1 cellular context compared by ENCODE assay signal in the genomic region with DNA sequence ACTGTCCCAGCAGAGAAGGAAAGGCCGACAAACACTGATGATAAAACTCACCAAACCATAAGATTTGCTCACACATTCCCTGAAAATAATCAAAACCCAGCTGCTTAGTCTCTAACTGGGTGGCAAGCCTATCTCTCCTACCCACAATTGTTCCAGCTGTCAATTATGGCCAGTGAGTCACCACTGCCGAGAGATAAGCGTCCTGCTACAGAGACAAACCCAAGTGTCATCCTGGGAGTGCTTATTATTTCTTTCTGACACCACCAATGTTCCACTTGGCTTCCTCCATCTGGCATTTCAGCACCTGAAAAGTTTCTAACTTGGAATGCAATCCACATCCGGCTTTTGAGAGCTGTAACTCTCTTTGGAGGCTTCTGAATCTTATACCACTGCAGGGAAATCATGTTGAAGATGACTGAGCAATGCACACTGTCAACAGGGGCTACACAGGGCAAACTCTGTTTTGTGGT.
TF ChIP-seq lines count a peak whose summit lies in the region.

No MANE protein-coding gene starts in this region.

TF ChIP-seq in K562, 482 proteins besides CTCF, POLR2A, EP300 and RAD21 (continued from another document and continues in another):
- peak; percentile 78 for TF ChIP-seq PHB2 (IDR thresholded peaks at IDR 0.05; ENCODE audit: low read depth)
- TF ChIP-seq, protein P1, sequence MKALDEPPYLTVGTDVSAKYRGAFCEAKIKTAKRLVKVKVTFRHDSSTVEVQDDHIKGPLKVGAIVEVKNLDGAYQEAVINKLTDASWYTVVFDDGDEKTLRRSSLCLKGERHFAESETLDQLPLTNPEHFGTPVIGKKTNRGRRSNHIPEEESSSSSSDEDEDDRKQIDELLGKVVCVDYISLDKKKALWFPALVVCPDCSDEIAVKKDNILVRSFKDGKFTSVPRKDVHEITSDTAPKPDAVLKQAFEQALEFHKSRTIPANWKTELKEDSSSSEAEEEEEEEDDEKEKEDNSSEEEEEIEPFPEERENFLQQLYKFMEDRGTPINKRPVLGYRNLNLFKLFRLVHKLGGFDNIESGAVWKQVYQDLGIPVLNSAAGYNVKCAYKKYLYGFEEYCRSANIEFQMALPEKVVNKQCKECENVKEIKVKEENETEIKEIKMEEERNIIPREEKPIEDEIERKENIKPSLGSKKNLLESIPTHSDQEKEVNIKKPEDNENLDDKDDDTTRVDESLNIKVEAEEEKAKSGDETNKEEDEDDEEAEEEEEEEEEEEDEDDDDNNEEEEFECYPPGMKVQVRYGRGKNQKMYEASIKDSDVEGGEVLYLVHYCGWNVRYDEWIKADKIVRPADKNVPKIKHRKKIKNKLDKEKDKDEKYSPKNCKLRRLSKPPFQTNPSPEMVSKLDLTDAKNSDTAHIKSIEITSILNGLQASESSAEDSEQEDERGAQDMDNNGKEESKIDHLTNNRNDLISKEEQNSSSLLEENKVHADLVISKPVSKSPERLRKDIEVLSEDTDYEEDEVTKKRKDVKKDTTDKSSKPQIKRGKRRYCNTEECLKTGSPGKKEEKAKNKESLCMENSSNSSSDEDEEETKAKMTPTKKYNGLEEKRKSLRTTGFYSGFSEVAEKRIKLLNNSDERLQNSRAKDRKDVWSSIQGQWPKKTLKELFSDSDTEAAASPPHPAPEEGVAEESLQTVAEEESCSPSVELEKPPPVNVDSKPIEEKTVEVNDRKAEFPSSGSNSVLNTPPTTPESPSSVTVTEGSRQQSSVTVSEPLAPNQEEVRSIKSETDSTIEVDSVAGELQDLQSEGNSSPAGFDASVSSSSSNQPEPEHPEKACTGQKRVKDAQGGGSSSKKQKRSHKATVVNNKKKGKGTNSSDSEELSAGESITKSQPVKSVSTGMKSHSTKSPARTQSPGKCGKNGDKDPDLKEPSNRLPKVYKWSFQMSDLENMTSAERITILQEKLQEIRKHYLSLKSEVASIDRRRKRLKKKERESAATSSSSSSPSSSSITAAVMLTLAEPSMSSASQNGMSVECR (CRISPR knock-in tag; IDR thresholded peaks at IDR 0.05), result no peak
- peak; percentile 95 for TF ChIP-seq NBN (IDR thresholded peaks at IDR 0.05; ENCODE audit: low read depth)
- TF ChIP-seq, protein P2, sequence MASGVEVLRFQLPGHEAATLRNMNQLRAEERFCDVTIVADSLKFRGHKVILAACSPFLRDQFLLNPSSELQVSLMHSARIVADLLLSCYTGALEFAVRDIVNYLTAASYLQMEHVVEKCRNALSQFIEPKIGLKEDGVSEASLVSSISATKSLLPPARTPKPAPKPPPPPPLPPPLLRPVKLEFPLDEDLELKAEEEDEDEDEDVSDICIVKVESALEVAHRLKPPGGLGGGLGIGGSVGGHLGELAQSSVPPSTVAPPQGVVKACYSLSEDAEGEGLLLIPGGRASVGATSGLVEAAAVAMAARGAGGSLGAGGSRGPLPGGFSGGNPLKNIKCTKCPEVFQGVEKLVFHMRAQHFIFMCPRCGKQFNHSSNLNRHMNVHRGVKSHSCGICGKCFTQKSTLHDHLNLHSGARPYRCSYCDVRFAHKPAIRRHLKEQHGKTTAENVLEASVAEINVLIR (CRISPR knock-in tag; IDR thresholded peaks at IDR 0.05), result peak; percentile 69
- TF ChIP-seq SMARCE1 (IDR thresholded peaks at IDR 0.05), result peak; percentile 99
- peak; percentile 49; the same call in 1 of the 2 replicates for TF ChIP-seq ZNF24 (IDR thresholded peaks at IDR 0.05)
- peak; percentile 62; the same call in 1 of the 2 replicates for TF ChIP-seq NR4A1 (CRISPR knock-in tag; IDR thresholded peaks at IDR 0.05)
- peak; percentile 88 for TF ChIP-seq NR4A1 (tag; IDR thresholded peaks at IDR 0.05)
- TF ChIP-seq TBL1XR1 (IDR thresholded peaks at IDR 0.05; ENCODE audit: low read length in 2 of 2), result peak in 1 of 2 experiments; percentile 90; a peak in 2 of 4 replicates
- no peak for TF ChIP-seq NR2C1 (IDR thresholded peaks at IDR 0.05)
- peak; percentile 57 for TF ChIP-seq NR2C1 (tag; IDR thresholded peaks at IDR 0.05)
- peak; percentile 100 for TF ChIP-seq SMARCA4 (IDR thresholded peaks at IDR 0.05)
- peak; percentile 70; the same call in 1 of the 2 replicates for TF ChIP-seq LEF1 (IDR thresholded peaks at IDR 0.05)
- TF ChIP-seq SRSF1 (IDR thresholded peaks at IDR 0.05; ENCODE audit: low read depth, low read length), result no peak
- TF ChIP-seq, protein P3, sequence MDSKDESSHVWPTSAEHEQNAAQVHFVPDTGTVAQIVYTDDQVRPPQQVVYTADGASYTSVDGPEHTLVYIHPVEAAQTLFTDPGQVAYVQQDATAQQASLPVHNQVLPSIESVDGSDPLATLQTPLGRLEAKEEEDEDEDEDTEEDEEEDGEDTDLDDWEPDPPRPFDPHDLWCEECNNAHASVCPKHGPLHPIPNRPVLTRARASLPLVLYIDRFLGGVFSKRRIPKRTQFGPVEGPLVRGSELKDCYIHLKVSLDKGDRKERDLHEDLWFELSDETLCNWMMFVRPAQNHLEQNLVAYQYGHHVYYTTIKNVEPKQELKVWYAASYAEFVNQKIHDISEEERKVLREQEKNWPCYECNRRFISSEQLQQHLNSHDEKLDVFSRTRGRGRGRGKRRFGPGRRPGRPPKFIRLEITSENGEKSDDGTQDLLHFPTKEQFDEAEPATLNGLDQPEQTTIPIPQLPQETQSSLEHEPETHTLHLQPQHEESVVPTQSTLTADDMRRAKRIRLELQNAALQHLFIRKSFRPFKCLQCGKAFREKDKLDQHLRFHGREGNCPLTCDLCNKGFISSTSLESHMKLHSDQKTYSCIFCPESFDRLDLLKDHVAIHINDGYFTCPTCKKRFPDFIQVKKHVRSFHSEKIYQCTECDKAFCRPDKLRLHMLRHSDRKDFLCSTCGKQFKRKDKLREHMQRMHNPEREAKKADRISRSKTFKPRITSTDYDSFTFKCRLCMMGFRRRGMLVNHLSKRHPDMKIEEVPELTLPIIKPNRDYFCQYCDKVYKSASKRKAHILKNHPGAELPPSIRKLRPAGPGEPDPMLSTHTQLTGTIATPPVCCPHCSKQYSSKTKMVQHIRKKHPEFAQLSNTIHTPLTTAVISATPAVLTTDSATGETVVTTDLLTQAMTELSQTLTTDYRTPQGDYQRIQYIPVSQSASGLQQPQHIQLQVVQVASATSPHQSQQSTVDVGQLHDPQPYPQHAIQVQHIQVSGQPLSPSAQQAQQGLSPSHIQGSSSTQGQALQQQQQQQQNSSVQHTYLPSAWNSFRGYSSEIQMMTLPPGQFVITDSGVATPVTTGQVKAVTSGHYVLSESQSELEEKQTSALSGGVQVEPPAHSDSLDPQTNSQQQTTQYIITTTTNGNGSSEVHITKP (IDR thresholded peaks at IDR 0.05; ENCODE audit: partially characterized antibody), result peak; percentile 74
- peak in 1 of 2 experiments; percentile 77; a peak in 2 of 4 replicates for TF ChIP-seq MAZ (CRISPR knock-in tag; conservative IDR thresholded peaks at IDR 0.05 in 1 of 2, IDR thresholded peaks at IDR 0.05 in 1 of 2)
- TF ChIP-seq, protein P4, sequence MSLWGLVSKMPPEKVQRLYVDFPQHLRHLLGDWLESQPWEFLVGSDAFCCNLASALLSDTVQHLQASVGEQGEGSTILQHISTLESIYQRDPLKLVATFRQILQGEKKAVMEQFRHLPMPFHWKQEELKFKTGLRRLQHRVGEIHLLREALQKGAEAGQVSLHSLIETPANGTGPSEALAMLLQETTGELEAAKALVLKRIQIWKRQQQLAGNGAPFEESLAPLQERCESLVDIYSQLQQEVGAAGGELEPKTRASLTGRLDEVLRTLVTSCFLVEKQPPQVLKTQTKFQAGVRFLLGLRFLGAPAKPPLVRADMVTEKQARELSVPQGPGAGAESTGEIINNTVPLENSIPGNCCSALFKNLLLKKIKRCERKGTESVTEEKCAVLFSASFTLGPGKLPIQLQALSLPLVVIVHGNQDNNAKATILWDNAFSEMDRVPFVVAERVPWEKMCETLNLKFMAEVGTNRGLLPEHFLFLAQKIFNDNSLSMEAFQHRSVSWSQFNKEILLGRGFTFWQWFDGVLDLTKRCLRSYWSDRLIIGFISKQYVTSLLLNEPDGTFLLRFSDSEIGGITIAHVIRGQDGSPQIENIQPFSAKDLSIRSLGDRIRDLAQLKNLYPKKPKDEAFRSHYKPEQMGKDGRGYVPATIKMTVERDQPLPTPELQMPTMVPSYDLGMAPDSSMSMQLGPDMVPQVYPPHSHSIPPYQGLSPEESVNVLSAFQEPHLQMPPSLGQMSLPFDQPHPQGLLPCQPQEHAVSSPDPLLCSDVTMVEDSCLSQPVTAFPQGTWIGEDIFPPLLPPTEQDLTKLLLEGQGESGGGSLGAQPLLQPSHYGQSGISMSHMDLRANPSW (CRISPR knock-in tag; IDR thresholded peaks at IDR 0.05), result no peak
- peak; percentile 90; the same call in 1 of the 2 replicates for TF ChIP-seq ELF4 (CRISPR knock-in tag; IDR thresholded peaks at IDR 0.05)
- TF ChIP-seq RCOR1 (IDR thresholded peaks at IDR 0.05; ENCODE audit: borderline replicate concordance in 1 of 2, low read depth in 2 of 2, low read length in 2 of 2), result peak; percentile 94 to 100
- TF ChIP-seq BACH1 (tag; IDR thresholded peaks at IDR 0.05), result peak; percentile 83
- peak; percentile 47 for TF ChIP-seq BRD9 (IDR thresholded peaks at IDR 0.05; ENCODE audit: low read depth, partially characterized antibody)
- TF ChIP-seq, protein P5, sequence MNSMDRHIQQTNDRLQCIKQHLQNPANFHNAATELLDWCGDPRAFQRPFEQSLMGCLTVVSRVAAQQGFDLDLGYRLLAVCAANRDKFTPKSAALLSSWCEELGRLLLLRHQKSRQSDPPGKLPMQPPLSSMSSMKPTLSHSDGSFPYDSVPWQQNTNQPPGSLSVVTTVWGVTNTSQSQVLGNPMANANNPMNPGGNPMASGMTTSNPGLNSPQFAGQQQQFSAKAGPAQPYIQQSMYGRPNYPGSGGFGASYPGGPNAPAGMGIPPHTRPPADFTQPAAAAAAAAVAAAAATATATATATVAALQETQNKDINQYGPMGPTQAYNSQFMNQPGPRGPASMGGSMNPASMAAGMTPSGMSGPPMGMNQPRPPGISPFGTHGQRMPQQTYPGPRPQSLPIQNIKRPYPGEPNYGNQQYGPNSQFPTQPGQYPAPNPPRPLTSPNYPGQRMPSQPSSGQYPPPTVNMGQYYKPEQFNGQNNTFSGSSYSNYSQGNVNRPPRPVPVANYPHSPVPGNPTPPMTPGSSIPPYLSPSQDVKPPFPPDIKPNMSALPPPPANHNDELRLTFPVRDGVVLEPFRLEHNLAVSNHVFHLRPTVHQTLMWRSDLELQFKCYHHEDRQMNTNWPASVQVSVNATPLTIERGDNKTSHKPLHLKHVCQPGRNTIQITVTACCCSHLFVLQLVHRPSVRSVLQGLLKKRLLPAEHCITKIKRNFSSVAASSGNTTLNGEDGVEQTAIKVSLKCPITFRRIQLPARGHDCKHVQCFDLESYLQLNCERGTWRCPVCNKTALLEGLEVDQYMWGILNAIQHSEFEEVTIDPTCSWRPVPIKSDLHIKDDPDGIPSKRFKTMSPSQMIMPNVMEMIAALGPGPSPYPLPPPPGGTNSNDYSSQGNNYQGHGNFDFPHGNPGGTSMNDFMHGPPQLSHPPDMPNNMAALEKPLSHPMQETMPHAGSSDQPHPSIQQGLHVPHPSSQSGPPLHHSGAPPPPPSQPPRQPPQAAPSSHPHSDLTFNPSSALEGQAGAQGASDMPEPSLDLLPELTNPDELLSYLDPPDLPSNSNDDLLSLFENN (IDR thresholded peaks at IDR 0.05; ENCODE audit: low read depth in 2 of 2, low read length in 2 of 2), result peak in 1 of 2 experiments; percentile 93; a peak in 2 of 4 replicates
- TF ChIP-seq, protein P6, sequence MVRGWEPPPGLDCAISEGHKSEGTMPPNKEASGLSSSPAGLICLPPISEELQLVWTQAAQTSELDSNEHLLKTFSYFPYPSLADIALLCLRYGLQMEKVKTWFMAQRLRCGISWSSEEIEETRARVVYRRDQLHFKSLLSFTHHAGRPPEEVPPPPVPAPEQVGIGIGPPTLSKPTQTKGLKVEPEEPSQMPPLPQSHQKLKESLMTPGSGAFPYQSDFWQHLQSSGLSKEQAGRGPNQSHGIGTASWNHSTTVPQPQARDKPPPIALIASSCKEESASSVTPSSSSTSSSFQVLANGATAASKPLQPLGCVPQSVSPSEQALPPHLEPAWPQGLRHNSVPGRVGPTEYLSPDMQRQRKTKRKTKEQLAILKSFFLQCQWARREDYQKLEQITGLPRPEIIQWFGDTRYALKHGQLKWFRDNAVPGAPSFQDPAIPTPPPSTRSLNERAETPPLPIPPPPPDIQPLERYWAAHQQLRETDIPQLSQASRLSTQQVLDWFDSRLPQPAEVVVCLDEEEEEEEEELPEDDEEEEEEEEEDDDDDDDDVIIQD (CRISPR knock-in tag; IDR thresholded peaks at IDR 0.05), result no peak
- TF ChIP-seq, protein P7, sequence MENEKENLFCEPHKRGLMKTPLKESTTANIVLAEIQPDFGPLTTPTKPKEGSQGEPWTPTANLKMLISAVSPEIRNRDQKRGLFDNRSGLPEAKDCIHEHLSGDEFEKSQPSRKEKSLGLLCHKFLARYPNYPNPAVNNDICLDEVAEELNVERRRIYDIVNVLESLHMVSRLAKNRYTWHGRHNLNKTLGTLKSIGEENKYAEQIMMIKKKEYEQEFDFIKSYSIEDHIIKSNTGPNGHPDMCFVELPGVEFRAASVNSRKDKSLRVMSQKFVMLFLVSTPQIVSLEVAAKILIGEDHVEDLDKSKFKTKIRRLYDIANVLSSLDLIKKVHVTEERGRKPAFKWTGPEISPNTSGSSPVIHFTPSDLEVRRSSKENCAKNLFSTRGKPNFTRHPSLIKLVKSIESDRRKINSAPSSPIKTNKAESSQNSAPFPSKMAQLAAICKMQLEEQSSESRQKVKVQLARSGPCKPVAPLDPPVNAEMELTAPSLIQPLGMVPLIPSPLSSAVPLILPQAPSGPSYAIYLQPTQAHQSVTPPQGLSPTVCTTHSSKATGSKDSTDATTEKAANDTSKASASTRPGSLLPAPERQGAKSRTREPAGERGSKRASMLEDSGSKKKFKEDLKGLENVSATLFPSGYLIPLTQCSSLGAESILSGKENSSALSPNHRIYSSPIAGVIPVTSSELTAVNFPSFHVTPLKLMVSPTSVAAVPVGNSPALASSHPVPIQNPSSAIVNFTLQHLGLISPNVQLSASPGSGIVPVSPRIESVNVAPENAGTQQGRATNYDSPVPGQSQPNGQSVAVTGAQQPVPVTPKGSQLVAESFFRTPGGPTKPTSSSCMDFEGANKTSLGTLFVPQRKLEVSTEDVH (IDR thresholded peaks at IDR 0.05; ENCODE audit: low read depth, partially characterized antibody), result no peak
- TF ChIP-seq SMARCC2 (IDR thresholded peaks at IDR 0.05; ENCODE audit: low read depth), result peak; percentile 98
- TF ChIP-seq GTF2F1 (IDR thresholded peaks at IDR 0.05; ENCODE audit: low read depth, low read length), result no peak
- no peak for TF ChIP-seq KLF10 (CRISPR knock-in tag; IDR thresholded peaks at IDR 0.05)
- TF ChIP-seq, protein P8, sequence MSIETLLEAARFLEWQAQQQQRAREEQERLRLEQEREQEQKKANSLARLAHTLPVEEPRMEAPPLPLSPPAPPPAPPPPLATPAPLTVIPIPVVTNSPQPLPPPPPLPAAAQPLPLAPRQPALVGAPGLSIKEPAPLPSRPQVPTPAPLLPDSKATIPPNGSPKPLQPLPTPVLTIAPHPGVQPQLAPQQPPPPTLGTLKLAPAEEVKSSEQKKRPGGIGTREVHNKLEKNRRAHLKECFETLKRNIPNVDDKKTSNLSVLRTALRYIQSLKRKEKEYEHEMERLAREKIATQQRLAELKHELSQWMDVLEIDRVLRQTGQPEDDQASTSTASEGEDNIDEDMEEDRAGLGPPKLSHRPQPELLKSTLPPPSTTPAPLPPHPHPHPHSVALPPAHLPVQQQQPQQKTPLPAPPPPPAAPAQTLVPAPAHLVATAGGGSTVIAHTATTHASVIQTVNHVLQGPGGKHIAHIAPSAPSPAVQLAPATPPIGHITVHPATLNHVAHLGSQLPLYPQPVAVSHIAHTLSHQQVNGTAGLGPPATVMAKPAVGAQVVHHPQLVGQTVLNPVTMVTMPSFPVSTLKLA (conservative IDR thresholded peaks at IDR 0.05), result peak in 1 of 2 experiments; percentile 52; a peak in 2 of 4 replicates
- peak; percentile 64; the same call in 1 of the 2 replicates for TF ChIP-seq MTA1 (IDR thresholded peaks at IDR 0.05; ENCODE audit: borderline replicate concordance)
- TF ChIP-seq ARID1B (IDR thresholded peaks at IDR 0.05), result peak; percentile 99
- peak; percentile 76 for TF ChIP-seq ZNF444 (CRISPR knock-in tag; IDR thresholded peaks at IDR 0.05)
